In genomic region chr7:22241805-22242390, GRCh38 we compare ENCODE assay signal across 2 cellular contexts.
TF ChIP-seq lines count a peak whose summit lies in the region.

No MANE protein-coding gene starts in this region.

TF ChIP-seq in GM23338, 12 proteins besides CTCF, POLR2A, EP300 and RAD21:
- no peak for TF ChIP-seq POLR2AphosphoS5 (IDR thresholded peaks at IDR 0.05; ENCODE audit: low read depth)
- no peak for TF ChIP-seq JUNB (IDR thresholded peaks at IDR 0.05; ENCODE audit: unreplicated experiment)
- no peak for TF ChIP-seq EZH2phosphoT487 (IDR thresholded peaks at IDR 0.05; ENCODE audit: unreplicated experiment)
- no peak for TF ChIP-seq CREB1 (CRISPR knock-in tag; IDR thresholded peaks at IDR 0.05; ENCODE audit: low read depth)
- no peak for TF ChIP-seq EZH2 (IDR thresholded peaks at IDR 0.05; ENCODE audit: low read depth, unreplicated experiment)
- TF ChIP-seq STAT1 (IDR thresholded peaks at IDR 0.05; ENCODE audit: unreplicated experiment) = no peak
- TF ChIP-seq ZNF331 (CRISPR knock-in tag; IDR thresholded peaks at IDR 0.05; ENCODE audit: low read depth) = no peak

TF ChIP-seq in H1, 55 proteins besides CTCF, POLR2A, EP300 and RAD21:
- TF ChIP-seq GABPA (IDR thresholded peaks at IDR 0.05; ENCODE audit: borderline replicate concordance, insufficient read depth, low read length) (no peak), BRCA1 (IDR thresholded peaks at IDR 0.05; ENCODE audit: low read depth, low read length) (no peak), CREB1 (IDR thresholded peaks at IDR 0.05) (no peak), USF2 (IDR thresholded peaks at IDR 0.05; ENCODE audit: low read length) (no peak), CHD7 (IDR thresholded peaks at IDR 0.05; ENCODE audit: insufficient replicate concordance, low read length) (no peak)
